In the genomic region with DNA sequence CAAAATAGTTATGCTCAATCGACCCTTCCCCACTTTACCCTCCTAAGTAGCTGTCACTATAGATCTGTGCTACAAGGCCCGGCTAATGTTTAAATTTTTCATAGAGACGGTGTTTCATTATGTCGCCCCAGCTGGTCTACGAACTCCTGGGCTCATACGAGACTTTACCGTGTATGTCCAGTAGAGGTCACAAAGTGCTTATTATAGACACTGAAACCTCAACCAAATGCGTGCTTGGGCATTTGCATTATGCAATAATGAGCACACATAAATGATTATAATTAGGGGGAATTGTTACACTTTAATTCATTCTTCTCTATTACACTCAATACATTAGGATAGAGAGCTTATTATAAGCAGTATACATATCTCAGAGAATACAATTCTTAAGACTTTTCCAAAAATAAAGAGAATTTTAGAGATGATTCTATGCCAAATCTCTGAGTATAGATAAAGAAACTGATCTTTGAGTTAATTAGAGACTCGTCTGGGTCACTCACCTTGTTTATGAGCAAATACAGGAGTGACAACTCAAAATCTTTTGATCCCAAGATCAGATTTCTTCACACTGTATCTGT, we compare ENCODE assay signal across 2 cellular contexts.
TF ChIP-seq lines count a peak whose summit lies in the region.

No MANE protein-coding gene starts in this region.

TF ChIP-seq in IMR-90, 13 proteins besides CTCF, POLR2A, EP300 and RAD21 (continued from another document):
- TF ChIP-seq MXI1 (IDR thresholded peaks at IDR 0.05; ENCODE audit: borderline replicate concordance, low read depth, low read length) = no peak
- TF ChIP-seq CEBPB (IDR thresholded peaks at IDR 0.05; ENCODE audit: low read depth, low read length) = peak; percentile 93
- peak; percentile 40; the same call in 1 of the 2 replicates for TF ChIP-seq SMC3 (IDR thresholded peaks at IDR 0.05; ENCODE audit: low read depth, low read length)
TF ChIP-seq in IMR-90: peak in this region for 2.

TF ChIP-seq in liver, 16 proteins besides CTCF, POLR2A, EP300 and RAD21:
- TF ChIP-seq, protein P1, sequence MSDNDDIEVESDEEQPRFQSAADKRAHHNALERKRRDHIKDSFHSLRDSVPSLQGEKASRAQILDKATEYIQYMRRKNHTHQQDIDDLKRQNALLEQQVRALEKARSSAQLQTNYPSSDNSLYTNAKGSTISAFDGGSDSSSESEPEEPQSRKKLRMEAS (IDR thresholded peaks at IDR 0.05) = peak; percentile 34
- no peak for TF ChIP-seq YY1 (IDR thresholded peaks at IDR 0.05)
